ENCODE assay signal across 20 cellular contexts in genomic region chr19:38946229-38947010, GRCh38. TPM values are rescaled to one million over a fixed set of nuclear protein-coding genes. Genes with fewer than 3 reads are reported as not detected.
DNase-seq lines count a peak whose midpoint lies in the region; ATAC-seq and TF ChIP-seq lines count a peak whose summit lies in the region.
"Had no signal": no experiment of that assay in that cellular context is flagged by ENCODE, and none has a peak within 500 bp of the region (broad histone marks: within the 10 kb centered on the region; RNA-seq: fewer than 3 reads in every experiment).

No MANE protein-coding gene starts in this region.

- no peaks in the 10 kb centered on the region for H3K4me1 ChIP-seq in H9 (ENCODE audit: insufficient read depth, low read length)
- no peaks in the 10 kb centered on the region for H3K4me1 ChIP-seq in Panc1 (ENCODE audit: control insufficient read depth, insufficient read depth, low read length)
- H3K4me1 ChIP-seq in mucosa of descending colon (ENCODE audit: low read depth): peaks cover 5% of the 10 kb centered on the region
- H3K4me1 ChIP-seq in MM.1S (ENCODE audit: low read length): no peaks in the 10 kb centered on the region
- peaks cover 9 to 13% (median 10%) of the 10 kb centered on the region in 4 donors for H3K4me1 ChIP-seq in upper lobe of left lung
- H3K4me1 ChIP-seq: BE2C had no signal

- H2BK15ac ChIP-seq in H9 (ENCODE audit: low read depth, low read length): no peak overlapping the region

- H3K27me3 ChIP-seq in H9 (ENCODE audit: insufficient read depth, low read length) (no peaks in the 10 kb centered on the region), Panc1 (ENCODE audit: control insufficient read depth, insufficient read depth, low read length) (no peaks in the 10 kb centered on the region), MM.1S (replicated peaks; ENCODE audit: insufficient read depth, low read length) (peaks cover 34% of the 10 kb centered on the region), upper lobe of left lung (no peaks in the 10 kb centered on the region)
- H3K27me3 ChIP-seq: BE2C had no signal

- no peak overlapping the region for H2BK20ac ChIP-seq in H9 (ENCODE audit: low read depth, low read length, poor library complexity, severe bottlenecking)

- H2BK12ac ChIP-seq in H9 (ENCODE audit: insufficient read length, low read depth, low read length): no peak overlapping the region

- H3K79me2 ChIP-seq in H9 (ENCODE audit: insufficient read depth, low read length) (no peaks in the 10 kb centered on the region), MM.1S (ENCODE audit: low read length) (no peaks in the 10 kb centered on the region)

- H3T11ph ChIP-seq in H9 (ENCODE audit: low read length): no peak overlapping the region

- no peak for TF ChIP-seq EP300 in upper lobe of left lung (IDR thresholded peaks at IDR 0.05)

- H3K9ac ChIP-seq in H9 (ENCODE audit: extremely low read depth, insufficient read length, low read length): no peak overlapping the region
- no peak overlapping the region for H3K9ac ChIP-seq in MM.1S (ENCODE audit: low read length)
- H3K9ac ChIP-seq: GM23248 had no signal

- no peak overlapping the region for H3K23ac ChIP-seq in H9 (ENCODE audit: insufficient read length, low read depth, low read length)

- in situ Hi-C loops in Panc1 (cut with HindIII; ENCODE audit: low pct_unique_long_range_greater_than_20kb, low sequenced_read_pairs): no loop called here

- WGBS in H9 (ENCODE audit: extremely low coverage, insufficient read length, low lambda C conversion rate): no CpG with 5 or more reads among the region's 11 CpGs
- WGBS in upper lobe of left lung, 2 donors: 72 to 81% methylated on average over 4 to 11 of the region's 11 CpGs

- TF ChIP-seq CTCF in H9 (conservative IDR thresholded peaks at IDR 0.05) (no peak), Panc1 (IDR thresholded peaks at IDR 0.05) (no peak), mucosa of descending colon (IDR thresholded peaks at IDR 0.05) (no peak), MM.1S (IDR thresholded peaks at IDR 0.05; ENCODE audit: low read length) (no peak), glutamatergic neuron (IDR thresholded peaks at IDR 0.05; ENCODE audit: partially characterized antibody, unreplicated experiment) (no peak), upper lobe of left lung (IDR thresholded peaks at IDR 0.05) (no peak)

- H3K36me3 ChIP-seq in Panc1 (ENCODE audit: control insufficient read depth, insufficient read depth, low read length) (peaks cover 13% of the 10 kb centered on the region), mucosa of descending colon (ENCODE audit: low read depth) (no peaks in the 10 kb centered on the region), MM.1S (replicated peaks; ENCODE audit: insufficient read depth, low read length) (no peaks in the 10 kb centered on the region), upper lobe of left lung (peaks cover 0 to 15% (median 0%) of the 10 kb centered on the region in 4 donors)

- peaks cover 15% of the 10 kb centered on the region for H3K27me3 Mint-ChIP-seq in H9 (ENCODE audit: low read depth)
- H3K27me3 Mint-ChIP-seq in glutamatergic neuron (ENCODE audit: unreplicated experiment): peaks cover 14% of the 10 kb centered on the region
- H3K27me3 Mint-ChIP-seq: CD4-positive, alpha-beta T cell had no signal

- no peak overlapping the region for H2BK5ac ChIP-seq in H9 (ENCODE audit: insufficient read length, low read length)

- H2AK5ac ChIP-seq in H9 (ENCODE audit: insufficient read length, low read length): no peak overlapping the region

- POLR2A ChIA-PET in Panc1 (lab: Charles Lee): interaction anchor here (0.6 kb wide), 1 partner anchor 16 kb away, joined by 7 read pairs; no protein-coding TSS in a partner anchor

- H3K36me3 Mint-ChIP-seq in H9 (ENCODE audit: insufficient read depth in 1 of 3, low read depth in 3 of 3): peaks cover 13 to 38% (median 36%) of the 10 kb centered on the region in 3 experiments
- H3K36me3 Mint-ChIP-seq in glutamatergic neuron (ENCODE audit: unreplicated experiment): peaks cover 5% of the 10 kb centered on the region
- H3K36me3 Mint-ChIP-seq: T-cell had no signal

- H3K18ac ChIP-seq in H9 (ENCODE audit: insufficient read length, low read depth, low read length): no peak overlapping the region

- no peak overlapping the region for H4K91ac ChIP-seq in H9 (ENCODE audit: insufficient read length, low read depth, low read length)

- H3K14ac ChIP-seq in H9 (ENCODE audit: insufficient read depth, low read length): no peak overlapping the region

- H4K20me1 ChIP-seq in H9 (ENCODE audit: control insufficient read depth, insufficient read depth, insufficient read length) (no peaks in the 10 kb centered on the region), MM.1S (ENCODE audit: insufficient read depth, low read length) (no peaks in the 10 kb centered on the region)

- CTCF ChIA-PET in Panc1 (lab: Charles Lee): interaction anchor here (0.5 to 0.7 kb wide), 2 partner anchors 226 to 422 kb away, joined by 3 to 5 read pairs; no protein-coding TSS in a partner anchor

- no peak overlapping the region for H4K5ac ChIP-seq in H9 (ENCODE audit: insufficient read length, low read depth, low read length)

- H2AFZ ChIP-seq in H9 (ENCODE audit: low read length): no peak overlapping the region
- H2AFZ ChIP-seq in MM.1S (ENCODE audit: low read length): no peak overlapping the region
- H2AFZ ChIP-seq: GM23248 had no signal

- no peaks in the 10 kb centered on the region for H3F3A ChIP-seq in MM.1S (ENCODE audit: insufficient read depth, low read length)

- no peak overlapping the region for H4K8ac ChIP-seq in H9 (replicated peaks; ENCODE audit: insufficient read length, low read depth, low read length)

- intact Hi-C loops in Panc1 (cut with micrococcal nuclease; ENCODE audit: unreplicated experiment) (loop anchor here (10.0 kb wide), 1 partner anchor 388 kb away; the partner anchor contains the start of gene GMFG), mucosa of descending colon (cut with DNase I, micrococcal nuclease) (no loop called here)

- H3K4me3 Mint-ChIP-seq in H9: no peak overlapping the region
- H3K4me3 Mint-ChIP-seq in glutamatergic neuron (ENCODE audit: unreplicated experiment): no peak overlapping the region
- H3K4me3 Mint-ChIP-seq: CD4-positive, alpha-beta T cell; HFFc6; T-cell had no signal

- H3K4me1 Mint-ChIP-seq in H9 (peaks cover 6% of the 10 kb centered on the region in 2 experiments; a peak in 3 of 4 replicates), glutamatergic neuron (ENCODE audit: low read depth, unreplicated experiment) (no peaks in the 10 kb centered on the region)

- H3K4ac ChIP-seq in H9 (ENCODE audit: low read depth, low read length): no peak overlapping the region

- H3K23me2 ChIP-seq in H9 (ENCODE audit: insufficient read length, low read depth, low read length, poor library complexity, severe bottlenecking): no peaks in the 10 kb centered on the region

- H3K9me3 ChIP-seq in H9 (ENCODE audit: control insufficient read depth, low read depth, low read length) (no peaks in the 10 kb centered on the region), Panc1 (ENCODE audit: control insufficient read depth, insufficient read depth, low read depth, low read length) (no peaks in the 10 kb centered on the region), mucosa of descending colon (no peaks in the 10 kb centered on the region), MM.1S (replicated peaks; ENCODE audit: insufficient read depth, low read length) (no peaks in the 10 kb centered on the region), upper lobe of left lung (no peaks in the 10 kb centered on the region)
- H3K9me3 ChIP-seq: BE2C had no signal

- H3K4me3 ChIP-seq in Panc1 (ENCODE audit: low read depth in 2 of 2, low read length in 2 of 2) (no peak overlapping the region), mucosa of descending colon (no peak overlapping the region), MM.1S (ENCODE audit: low read length) (no peak overlapping the region), upper lobe of left lung (no peak overlapping the region)
- H3K4me3 ChIP-seq: GM23248 had no signal

- H3K27ac Mint-ChIP-seq in H9 (no peak overlapping the region; a peak in 1 of 7 replicates), glutamatergic neuron (ENCODE audit: unreplicated experiment) (no peak overlapping the region)
- H3K27ac Mint-ChIP-seq: CD4-positive, alpha-beta T cell; HFFc6; T-cell had no signal

- no TSS peak for BruUV-seq in Panc1 (replicated peaks; lab: Mats Ljungman, UMichigan)

- H3K56ac ChIP-seq in H9 (ENCODE audit: insufficient read length, low read depth, low read length): no peak overlapping the region

- no peak for TF ChIP-seq POLR2A in upper lobe of left lung (IDR thresholded peaks at IDR 0.05)

- peak; percentile 75 for DNase-seq in DMS 273 (lab: John Stamatoyannopoulos, UW; ENCODE audit: unreplicated experiment)
- peak; percentile 36 for DNase-seq in H9
- no peak for DNase-seq in Panc1 (ENCODE audit: low read depth, low spot score)
- DNase-seq in mucosa of descending colon: no peak
- DNase-seq in MM.1S: no peak
- DNase-seq in substantia nigra (lab: John Stamatoyannopoulos, UW): no peak
- no peak for DNase-seq in glutamatergic neuron
- DNase-seq in upper lobe of left lung: no peak
- DNase-seq: Calu3; CD4-positive, alpha-beta T cell; DND-41; GM23248; HFFc6; NCI-H1105 treated with DMSO at 0.1 percent for 48 hours; NCI-H1694 treated with DMSO at 0.1 percent for 48 hours; NCI-H526 treated with DMSO at 0.1 percent for 48 hours; NK-92 treated with Interleukin-12 subunit alpha and Interleukin-12 subunit beta, amount 100 ng/mL, for 24 hours; OCI-M1; T-cell had no signal

- H2BK120ac ChIP-seq in H9 (ENCODE audit: low read depth, low read length, poor library complexity, severe bottlenecking): no peak overlapping the region

- H3K9me3 Mint-ChIP-seq in H9 (no peaks in the 10 kb centered on the region; a peak in 1 of 5 replicates), glutamatergic neuron (ENCODE audit: unreplicated experiment) (peaks cover 3% of the 10 kb centered on the region)
- H3K9me3 Mint-ChIP-seq: CD4-positive, alpha-beta T cell; HFFc6; T-cell had no signal

- no peak overlapping the region for H3K4me2 ChIP-seq in H9 (ENCODE audit: insufficient read depth, insufficient read length, low read length)
- H3K4me2 ChIP-seq in MM.1S (ENCODE audit: low read depth, low read length): no peak overlapping the region

- no peaks in the 10 kb centered on the region for H3K79me1 ChIP-seq in H9 (ENCODE audit: insufficient read depth, low read depth, low read length, poor library complexity, severe bottlenecking)

- H3K9me2 ChIP-seq in MM.1S (replicated peaks; ENCODE audit: insufficient read depth, low read length): no peaks in the 10 kb centered on the region

- H3K27ac ChIP-seq in H9 (ENCODE audit: insufficient read length, low read depth, low read length) (no peak overlapping the region), Panc1 (ENCODE audit: low read length) (no peak overlapping the region), MM.1S (ENCODE audit: low read length) (no peak overlapping the region), substantia nigra (ENCODE audit: low read depth, low read length, poor library complexity, severe bottlenecking) (no peak overlapping the region), upper lobe of left lung (no peak overlapping the region)
- H3K27ac ChIP-seq: GM23248 had no signal

- ATAC-seq in Panc1 (peak; percentile 7), mucosa of descending colon (peak; percentile 31), upper lobe of left lung (ENCODE audit: low FRiP score in 2 of 2) (no peak)
- ATAC-seq: T-cell had no signal

RNA-seq across cellular contexts. Expression of gene MRPS12, which starts 15.7 kb away (rescaled TPM):
- total RNA-seq in H9 (2021) (81.3 and 82.4 TPM in 2 replicates), Panc1 (2021; ENCODE audit: unreplicated experiment) (511 TPM), mucosa of descending colon (10 to 100 TPM; 28.0 to 43.3 (median 41.2) TPM), glutamatergic neuron (ENCODE audit: unreplicated experiment) (30.4 TPM), upper lobe of left lung (10 to 100 TPM in 4 of 6 donors, 1 to 10 TPM in 2; 3.1 to 38.3 (median 26.0) TPM)
- 562 TPM for polyA plus RNA-seq in Panc1 (2012; ENCODE audit: insufficient read length)

RNA-seq across cellular contexts. Expression of gene SARS2, which starts 15.9 kb away (rescaled TPM):
- 57.4 and 59.7 TPM in 2 replicates for total RNA-seq in H9 (2021)
- total RNA-seq in Panc1 (2021; ENCODE audit: unreplicated experiment): 186 TPM
- polyA plus RNA-seq in Panc1 (2012; ENCODE audit: insufficient read length): 160 TPM
- total RNA-seq in mucosa of descending colon: 10 to 100 TPM; 20.4 to 32.4 (median 21.8) TPM
- 49.2 TPM for total RNA-seq in glutamatergic neuron (ENCODE audit: unreplicated experiment)
- total RNA-seq in upper lobe of left lung: 10 to 100 TPM; 14.3 to 54.5 (median 23.0) TPM

RNA-seq across cellular contexts. Expression of gene FBXO17, which starts 29.1 kb away (rescaled TPM):
- total RNA-seq in H9 (2021) (25.5 and 25.9 TPM in 2 replicates), Panc1 (2021; ENCODE audit: unreplicated experiment) (411 TPM), mucosa of descending colon (10 to 100 TPM in 1 of 3 donors, 1 to 10 TPM in 2; 1.8 to 18.9 (median 1.9) TPM), glutamatergic neuron (ENCODE audit: unreplicated experiment) (5.5 TPM), upper lobe of left lung (10 to 100 TPM in 3 of 6 donors, 1 to 10 TPM in 3; 5.0 to 18.9 (median 10.4) TPM)
- 421 TPM for polyA plus RNA-seq in Panc1 (2012; ENCODE audit: insufficient read length)
- total RNA-seq: CD4-positive, alpha-beta T cell had no signal

RNA-seq across cellular contexts. Expression of gene CCER2, which starts 34.4 kb away (rescaled TPM):
- 0.99 and 1.3 TPM in 2 replicates for total RNA-seq in H9 (2021)
- 1.3 TPM for total RNA-seq in Panc1 (2021; ENCODE audit: unreplicated experiment)
- 2.1 TPM for polyA plus RNA-seq in Panc1 (2012; ENCODE audit: insufficient read length)
- total RNA-seq in mucosa of descending colon: under 1 TPM; 0.41 to 0.55 (median 0.41) TPM
- total RNA-seq in glutamatergic neuron (ENCODE audit: unreplicated experiment): 51.1 TPM
- 1 to 10 TPM in 3 of 6 donors, under 1 TPM in 2, not detected in 1; 0.49 to 4.2 (median 1.3) TPM for total RNA-seq in upper lobe of left lung
- total RNA-seq: GM23248 had no signal
- polyA plus RNA-seq: GM23248 had no signal

RNA-seq across cellular contexts. Expression of gene NFKBIB, which starts 46.7 kb away (rescaled TPM):
- total RNA-seq in H9 (2021) (33.8 and 36.7 TPM in 2 replicates), Panc1 (2021; ENCODE audit: unreplicated experiment) (185 TPM), mucosa of descending colon (10 to 100 TPM; 29.9 to 37.2 (median 30.9) TPM), glutamatergic neuron (ENCODE audit: unreplicated experiment) (12.8 TPM), upper lobe of left lung (10 to 100 TPM; 22.8 to 38.4 (median 31.6) TPM)
- 222 TPM for polyA plus RNA-seq in Panc1 (2012; ENCODE audit: insufficient read length)

Comparison
In these comparisons a context has a peak if more than half of its experiments do, and no peak if none do; other contexts are left out.
1. DNase-seq: peak in DMS 273 (single experiment) and H9 (single experiment); none in Panc1 (single experiment), mucosa of descending colon (0 of 3), MM.1S (single experiment), substantia nigra (0 of 49), glutamatergic neuron (single experiment) and upper lobe of left lung (0 of 2).
2. ATAC-seq: peak in Panc1 (single experiment) and mucosa of descending colon (single experiment); none in upper lobe of left lung (0 of 2).
3. RNA of gene FBXO17, which starts 29.1 kb away (total RNA-seq): 411 TPM in Panc1 (single experiment); 25.5 to 25.9 TPM in H9, 5.0 to 18.9 TPM in upper lobe of left lung, 5.5 TPM in glutamatergic neuron (single experiment) and 1.8 to 18.9 TPM in mucosa of descending colon; every median in the first group is over 10 times any median in the second.